1 cellular context compared by ENCODE assay signal in the genomic region with DNA sequence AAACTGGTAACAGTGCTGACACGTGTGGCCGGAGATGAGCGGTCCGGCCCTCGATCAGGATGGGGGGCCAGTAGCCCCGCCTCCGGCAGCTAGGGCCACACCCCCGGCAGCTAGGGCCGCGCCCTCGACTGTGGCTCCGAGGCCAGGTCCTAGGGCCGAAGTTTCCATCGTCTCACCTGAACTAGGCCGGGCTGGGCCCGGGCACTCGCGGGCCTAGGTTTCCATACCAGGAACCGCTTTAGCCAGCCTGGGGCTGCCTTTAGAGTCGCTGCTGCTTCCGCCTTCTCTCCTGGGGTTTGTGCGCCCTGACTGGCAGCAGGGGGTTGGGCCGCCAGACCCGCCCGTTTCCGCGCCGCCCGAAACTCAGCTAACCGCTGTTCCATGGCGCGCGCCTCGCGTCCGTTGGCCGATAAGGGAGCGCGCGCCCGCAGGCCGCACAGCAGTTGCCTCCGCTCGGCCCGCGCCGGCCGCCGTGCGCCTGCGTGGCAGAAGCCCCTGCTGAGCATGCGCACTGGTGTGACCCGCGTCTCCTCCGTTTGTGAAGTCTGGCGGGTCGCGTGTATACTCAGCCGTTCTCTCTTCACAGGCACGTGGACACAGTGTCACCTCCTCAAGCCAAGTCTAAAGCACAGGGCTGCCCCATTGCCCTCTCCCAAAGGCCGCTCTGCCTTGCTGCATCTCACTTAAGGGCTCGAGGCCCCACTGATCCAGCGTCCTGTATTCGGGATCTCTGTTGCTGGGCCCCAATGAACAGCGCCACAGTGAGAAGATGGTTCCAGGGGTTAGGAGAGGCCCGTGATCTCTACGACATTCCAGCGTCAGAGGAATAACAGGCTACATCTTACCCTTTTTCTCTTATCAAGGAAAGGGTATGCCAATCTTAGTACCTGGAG.
TF ChIP-seq lines count a peak whose summit lies in the region.

A gene with protein sequence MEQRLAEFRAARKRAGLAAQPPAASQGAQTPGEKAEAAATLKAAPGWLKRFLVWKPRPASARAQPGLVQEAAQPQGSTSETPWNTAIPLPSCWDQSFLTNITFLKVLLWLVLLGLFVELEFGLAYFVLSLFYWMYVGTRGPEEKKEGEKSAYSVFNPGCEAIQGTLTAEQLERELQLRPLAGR (minus strand): TSS at position 480 of the 893 bp plus-strand sequence. CDS start 97 bp downstream, at position 383.

TF ChIP-seq in HEK293, 187 proteins besides CTCF, POLR2A, EP300 and RAD21 (continued from another document and continues in another):
- TF ChIP-seq, protein P1, sequence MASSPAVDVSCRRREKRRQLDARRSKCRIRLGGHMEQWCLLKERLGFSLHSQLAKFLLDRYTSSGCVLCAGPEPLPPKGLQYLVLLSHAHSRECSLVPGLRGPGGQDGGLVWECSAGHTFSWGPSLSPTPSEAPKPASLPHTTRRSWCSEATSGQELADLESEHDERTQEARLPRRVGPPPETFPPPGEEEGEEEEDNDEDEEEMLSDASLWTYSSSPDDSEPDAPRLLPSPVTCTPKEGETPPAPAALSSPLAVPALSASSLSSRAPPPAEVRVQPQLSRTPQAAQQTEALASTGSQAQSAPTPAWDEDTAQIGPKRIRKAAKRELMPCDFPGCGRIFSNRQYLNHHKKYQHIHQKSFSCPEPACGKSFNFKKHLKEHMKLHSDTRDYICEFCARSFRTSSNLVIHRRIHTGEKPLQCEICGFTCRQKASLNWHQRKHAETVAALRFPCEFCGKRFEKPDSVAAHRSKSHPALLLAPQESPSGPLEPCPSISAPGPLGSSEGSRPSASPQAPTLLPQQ (tag by site-specific recombination; IDR thresholded peaks at IDR 0.05), result peak; percentile 90
- TF ChIP-seq ZNF2 (tag by site-specific recombination; IDR thresholded peaks at IDR 0.05) (peak; percentile 90), ZNF548 (tag by site-specific recombination; IDR thresholded peaks at IDR 0.05) (no peak), ZNF394 (tag by site-specific recombination; IDR thresholded peaks at IDR 0.05; ENCODE audit: borderline replicate concordance) (peak; percentile 76), ZNF623 (tag by site-specific recombination; IDR thresholded peaks at IDR 0.05) (no peak), MYNN (tag by site-specific recombination; IDR thresholded peaks at IDR 0.05; ENCODE audit: borderline replicate concordance) (no peak), ZNF530 (tag by site-specific recombination; IDR thresholded peaks at IDR 0.05; ENCODE audit: low read depth) (no peak), ZNF624 (tag by site-specific recombination; IDR thresholded peaks at IDR 0.05) (no peak), OSR2 (tag by site-specific recombination; IDR thresholded peaks at IDR 0.05) (peak; percentile 34; the same call in 1 of the 2 replicates), YY1 (tag by site-specific recombination; IDR thresholded peaks at IDR 0.05) (peak; percentile 82), ZNF248 (tag by site-specific recombination; IDR thresholded peaks at IDR 0.05) (no peak), KLF16 (tag by site-specific recombination; IDR thresholded peaks at IDR 0.05) (peak; percentile 93), ZNF211 (tag by site-specific recombination; IDR thresholded peaks at IDR 0.05; ENCODE audit: low read depth) (no peak), ZNF510 (tag by site-specific recombination; IDR thresholded peaks at IDR 0.05; ENCODE audit: insufficient replicate concordance) (no peak), ZNF133 (tag by site-specific recombination; IDR thresholded peaks at IDR 0.05) (no peak), ZNF37A (tag by site-specific recombination; IDR thresholded peaks at IDR 0.05) (no peak), ZNF514 (tag by site-specific recombination; IDR thresholded peaks at IDR 0.05) (no peak), ZNF169 (tag by site-specific recombination; IDR thresholded peaks at IDR 0.05) (no peak), ZFP69B (tag by site-specific recombination; IDR thresholded peaks at IDR 0.05) (peak; percentile 85), ZNF677 (tag by site-specific recombination; IDR thresholded peaks at IDR 0.05) (no peak), ZNF776 (tag by site-specific recombination; IDR thresholded peaks at IDR 0.05; ENCODE audit: borderline replicate concordance) (no peak), ZNF155 (tag by site-specific recombination; IDR thresholded peaks at IDR 0.05) (no peak), ZNF302 (tag by site-specific recombination; IDR thresholded peaks at IDR 0.05; ENCODE audit: low read depth) (no peak; the same call in 1 of the 2 replicates), ZNF19 (tag by site-specific recombination; IDR thresholded peaks at IDR 0.05; ENCODE audit: low read depth) (no peak), ZNF785 (tag by site-specific recombination; IDR thresholded peaks at IDR 0.05) (peak; percentile 55; the same call in 1 of the 2 replicates), ZNF23 (tag by site-specific recombination; IDR thresholded peaks at IDR 0.05; ENCODE audit: borderline replicate concordance) (no peak)
- TF ChIP-seq, protein P2, sequence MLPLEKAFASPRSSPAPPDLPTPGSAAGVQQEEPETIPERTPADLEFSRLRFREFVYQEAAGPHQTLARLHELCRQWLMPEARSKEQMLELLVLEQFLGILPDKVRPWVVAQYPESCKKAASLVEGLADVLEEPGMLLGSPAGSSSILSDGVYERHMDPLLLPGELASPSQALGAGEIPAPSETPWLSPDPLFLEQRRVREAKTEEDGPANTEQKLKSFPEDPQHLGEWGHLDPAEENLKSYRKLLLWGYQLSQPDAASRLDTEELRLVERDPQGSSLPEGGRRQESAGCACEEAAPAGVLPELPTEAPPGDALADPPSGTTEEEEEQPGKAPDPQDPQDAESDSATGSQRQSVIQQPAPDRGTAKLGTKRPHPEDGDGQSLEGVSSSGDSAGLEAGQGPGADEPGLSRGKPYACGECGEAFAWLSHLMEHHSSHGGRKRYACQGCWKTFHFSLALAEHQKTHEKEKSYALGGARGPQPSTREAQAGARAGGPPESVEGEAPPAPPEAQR (tag by site-specific recombination; IDR thresholded peaks at IDR 0.05), result no peak
- TF ChIP-seq, protein P3, sequence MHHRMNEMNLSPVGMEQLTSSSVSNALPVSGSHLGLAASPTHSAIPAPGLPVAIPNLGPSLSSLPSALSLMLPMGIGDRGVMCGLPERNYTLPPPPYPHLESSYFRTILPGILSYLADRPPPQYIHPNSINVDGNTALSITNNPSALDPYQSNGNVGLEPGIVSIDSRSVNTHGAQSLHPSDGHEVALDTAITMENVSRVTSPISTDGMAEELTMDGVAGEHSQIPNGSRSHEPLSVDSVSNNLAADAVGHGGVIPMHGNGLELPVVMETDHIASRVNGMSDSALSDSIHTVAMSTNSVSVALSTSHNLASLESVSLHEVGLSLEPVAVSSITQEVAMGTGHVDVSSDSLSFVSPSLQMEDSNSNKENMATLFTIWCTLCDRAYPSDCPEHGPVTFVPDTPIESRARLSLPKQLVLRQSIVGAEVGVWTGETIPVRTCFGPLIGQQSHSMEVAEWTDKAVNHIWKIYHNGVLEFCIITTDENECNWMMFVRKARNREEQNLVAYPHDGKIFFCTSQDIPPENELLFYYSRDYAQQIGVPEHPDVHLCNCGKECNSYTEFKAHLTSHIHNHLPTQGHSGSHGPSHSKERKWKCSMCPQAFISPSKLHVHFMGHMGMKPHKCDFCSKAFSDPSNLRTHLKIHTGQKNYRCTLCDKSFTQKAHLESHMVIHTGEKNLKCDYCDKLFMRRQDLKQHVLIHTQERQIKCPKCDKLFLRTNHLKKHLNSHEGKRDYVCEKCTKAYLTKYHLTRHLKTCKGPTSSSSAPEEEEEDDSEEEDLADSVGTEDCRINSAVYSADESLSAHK (tag by site-specific recombination; IDR thresholded peaks at IDR 0.05), result peak; percentile 69
- TF ChIP-seq, protein P4, sequence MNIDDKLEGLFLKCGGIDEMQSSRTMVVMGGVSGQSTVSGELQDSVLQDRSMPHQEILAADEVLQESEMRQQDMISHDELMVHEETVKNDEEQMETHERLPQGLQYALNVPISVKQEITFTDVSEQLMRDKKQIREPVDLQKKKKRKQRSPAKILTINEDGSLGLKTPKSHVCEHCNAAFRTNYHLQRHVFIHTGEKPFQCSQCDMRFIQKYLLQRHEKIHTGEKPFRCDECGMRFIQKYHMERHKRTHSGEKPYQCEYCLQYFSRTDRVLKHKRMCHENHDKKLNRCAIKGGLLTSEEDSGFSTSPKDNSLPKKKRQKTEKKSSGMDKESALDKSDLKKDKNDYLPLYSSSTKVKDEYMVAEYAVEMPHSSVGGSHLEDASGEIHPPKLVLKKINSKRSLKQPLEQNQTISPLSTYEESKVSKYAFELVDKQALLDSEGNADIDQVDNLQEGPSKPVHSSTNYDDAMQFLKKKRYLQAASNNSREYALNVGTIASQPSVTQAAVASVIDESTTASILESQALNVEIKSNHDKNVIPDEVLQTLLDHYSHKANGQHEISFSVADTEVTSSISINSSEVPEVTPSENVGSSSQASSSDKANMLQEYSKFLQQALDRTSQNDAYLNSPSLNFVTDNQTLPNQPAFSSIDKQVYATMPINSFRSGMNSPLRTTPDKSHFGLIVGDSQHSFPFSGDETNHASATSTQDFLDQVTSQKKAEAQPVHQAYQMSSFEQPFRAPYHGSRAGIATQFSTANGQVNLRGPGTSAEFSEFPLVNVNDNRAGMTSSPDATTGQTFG (tag by site-specific recombination; IDR thresholded peaks at IDR 0.05; ENCODE audit: borderline replicate concordance), result no peak
- TF ChIP-seq, protein P5, sequence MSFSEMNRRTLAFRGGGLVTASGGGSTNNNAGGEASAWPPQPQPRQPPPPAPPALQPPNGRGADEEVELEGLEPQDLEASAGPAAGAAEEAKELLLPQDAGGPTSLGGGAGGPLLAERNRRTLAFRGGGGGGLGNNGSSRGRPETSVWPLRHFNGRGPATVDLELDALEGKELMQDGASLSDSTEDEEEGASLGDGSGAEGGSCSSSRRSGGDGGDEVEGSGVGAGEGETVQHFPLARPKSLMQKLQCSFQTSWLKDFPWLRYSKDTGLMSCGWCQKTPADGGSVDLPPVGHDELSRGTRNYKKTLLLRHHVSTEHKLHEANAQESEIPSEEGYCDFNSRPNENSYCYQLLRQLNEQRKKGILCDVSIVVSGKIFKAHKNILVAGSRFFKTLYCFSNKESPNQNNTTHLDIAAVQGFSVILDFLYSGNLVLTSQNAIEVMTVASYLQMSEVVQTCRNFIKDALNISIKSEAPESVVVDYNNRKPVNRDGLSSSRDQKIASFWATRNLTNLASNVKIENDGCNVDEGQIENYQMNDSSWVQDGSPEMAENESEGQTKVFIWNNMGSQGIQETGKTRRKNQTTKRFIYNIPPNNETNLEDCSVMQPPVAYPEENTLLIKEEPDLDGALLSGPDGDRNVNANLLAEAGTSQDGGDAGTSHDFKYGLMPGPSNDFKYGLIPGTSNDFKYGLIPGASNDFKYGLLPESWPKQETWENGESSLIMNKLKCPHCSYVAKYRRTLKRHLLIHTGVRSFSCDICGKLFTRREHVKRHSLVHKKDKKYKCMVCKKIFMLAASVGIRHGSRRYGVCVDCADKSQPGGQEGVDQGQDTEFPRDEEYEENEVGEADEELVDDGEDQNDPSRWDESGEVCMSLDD (tag by site-specific recombination; IDR thresholded peaks at IDR 0.05), result peak; percentile 73; the same call in 1 of the 2 replicates
- TF ChIP-seq, protein P6, sequence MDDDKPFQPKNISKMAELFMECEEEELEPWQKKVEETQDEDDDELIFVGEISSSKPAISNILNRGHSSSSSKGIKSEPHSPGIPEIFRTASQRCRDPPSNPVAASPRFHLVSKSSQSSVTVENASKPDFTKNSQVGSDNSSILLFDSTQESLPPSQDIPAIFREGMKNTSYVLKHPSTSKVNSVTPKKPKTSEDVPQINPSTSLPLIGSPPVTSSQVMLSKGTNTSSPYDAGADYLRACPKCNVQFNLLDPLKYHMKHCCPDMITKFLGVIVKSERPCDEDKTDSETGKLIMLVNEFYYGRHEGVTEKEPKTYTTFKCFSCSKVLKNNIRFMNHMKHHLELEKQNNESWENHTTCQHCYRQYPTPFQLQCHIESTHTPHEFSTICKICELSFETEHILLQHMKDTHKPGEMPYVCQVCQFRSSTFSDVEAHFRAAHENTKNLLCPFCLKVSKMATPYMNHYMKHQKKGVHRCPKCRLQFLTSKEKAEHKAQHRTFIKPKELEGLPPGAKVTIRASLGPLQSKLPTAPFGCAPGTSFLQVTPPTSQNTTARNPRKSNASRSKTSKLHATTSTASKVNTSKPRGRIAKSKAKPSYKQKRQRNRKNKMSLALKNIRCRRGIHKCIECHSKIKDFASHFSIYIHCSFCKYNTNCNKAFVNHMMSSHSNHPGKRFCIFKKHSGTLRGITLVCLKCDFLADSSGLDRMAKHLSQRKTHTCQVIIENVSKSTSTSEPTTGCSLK (tag by site-specific recombination; IDR thresholded peaks at IDR 0.05), result no peak
- TF ChIP-seq, protein P7, sequence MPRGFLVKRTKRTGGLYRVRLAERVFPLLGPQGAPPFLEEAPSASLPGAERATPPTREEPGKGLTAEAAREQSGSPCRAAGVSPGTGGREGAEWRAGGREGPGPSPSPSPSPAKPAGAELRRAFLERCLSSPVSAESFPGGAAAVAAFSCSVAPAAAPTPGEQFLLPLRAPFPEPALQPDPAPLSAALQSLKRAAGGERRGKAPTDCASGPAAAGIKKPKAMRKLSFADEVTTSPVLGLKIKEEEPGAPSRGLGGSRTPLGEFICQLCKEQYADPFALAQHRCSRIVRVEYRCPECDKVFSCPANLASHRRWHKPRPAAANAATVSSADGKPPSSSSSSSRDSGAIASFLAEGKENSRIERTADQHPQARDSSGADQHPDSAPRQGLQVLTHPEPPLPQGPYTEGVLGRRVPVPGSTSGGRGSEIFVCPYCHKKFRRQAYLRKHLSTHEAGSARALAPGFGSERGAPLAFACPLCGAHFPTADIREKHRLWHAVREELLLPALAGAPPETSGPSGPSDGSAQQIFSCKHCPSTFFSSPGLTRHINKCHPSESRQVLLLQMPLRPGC (tag by site-specific recombination; IDR thresholded peaks at IDR 0.05), result peak; percentile 50; the same call in 1 of the 2 replicates
- TF ChIP-seq, protein P8, sequence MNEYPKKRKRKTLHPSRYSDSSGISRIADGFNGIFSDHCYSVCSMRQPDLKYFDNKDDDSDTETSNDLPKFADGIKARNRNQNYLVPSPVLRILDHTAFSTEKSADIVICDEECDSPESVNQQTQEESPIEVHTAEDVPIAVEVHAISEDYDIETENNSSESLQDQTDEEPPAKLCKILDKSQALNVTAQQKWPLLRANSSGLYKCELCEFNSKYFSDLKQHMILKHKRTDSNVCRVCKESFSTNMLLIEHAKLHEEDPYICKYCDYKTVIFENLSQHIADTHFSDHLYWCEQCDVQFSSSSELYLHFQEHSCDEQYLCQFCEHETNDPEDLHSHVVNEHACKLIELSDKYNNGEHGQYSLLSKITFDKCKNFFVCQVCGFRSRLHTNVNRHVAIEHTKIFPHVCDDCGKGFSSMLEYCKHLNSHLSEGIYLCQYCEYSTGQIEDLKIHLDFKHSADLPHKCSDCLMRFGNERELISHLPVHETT (tag by site-specific recombination; IDR thresholded peaks at IDR 0.05), result peak; percentile 76
